Comparison of ENCODE assay signal across 14 cellular contexts in the genomic region with DNA sequence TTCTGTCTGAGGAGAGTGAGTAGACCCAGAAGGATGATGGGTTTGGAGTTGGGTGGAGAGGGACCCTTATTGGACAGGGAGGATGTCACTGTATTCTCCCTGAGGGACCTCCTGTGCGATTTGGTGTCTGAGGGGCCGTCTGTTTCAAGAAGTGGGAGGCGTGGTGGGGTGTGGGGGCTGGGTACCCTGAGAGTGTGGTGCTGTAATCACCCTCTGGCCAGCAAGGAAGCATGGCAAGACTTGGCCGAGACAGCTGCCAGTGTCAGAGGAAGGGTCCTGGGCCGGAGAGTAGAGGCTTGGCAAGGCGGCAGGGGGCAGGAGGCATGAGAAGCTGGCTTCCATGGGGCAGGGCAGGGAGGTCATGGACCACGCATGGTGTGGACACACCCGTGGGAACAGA. TPM values are rescaled to one million over a fixed set of nuclear protein-coding genes. Genes with fewer than 3 reads are reported as not detected.
DNase-seq lines count a peak whose midpoint lies in the region; ATAC-seq and TF ChIP-seq lines count a peak whose summit lies in the region.
"Had no signal": no experiment of that assay in that cellular context is flagged by ENCODE, and none has a peak within 500 bp of the region (broad histone marks: within the 10 kb centered on the region; RNA-seq: fewer than 3 reads in every experiment).

No MANE protein-coding gene starts in this region.

- no peaks in the 10 kb centered on the region for H3K27me3 Mint-ChIP-seq in osteocyte (ENCODE audit: unreplicated experiment)
- no peaks in the 10 kb centered on the region for H3K27me3 Mint-ChIP-seq in CD8-positive, alpha-beta T cell (ENCODE audit: low read depth)

- no peaks in the 10 kb centered on the region for H3K9me3 ChIP-seq in adipocyte (ENCODE audit: control insufficient read depth, low read length)
- H3K9me3 ChIP-seq in aorta (ENCODE audit: control insufficient read depth, low read length): no peaks in the 10 kb centered on the region
- no peaks in the 10 kb centered on the region for H3K9me3 ChIP-seq in CD8-positive, alpha-beta T cell (ENCODE audit: low read length)
- H3K9me3 ChIP-seq: Caco-2 had no signal

- peaks cover 32% of the 10 kb centered on the region for H3K4me1 ChIP-seq in adipocyte (ENCODE audit: control insufficient read depth, insufficient read depth, low read length)
- H3K4me1 ChIP-seq in aorta (ENCODE audit: control insufficient read depth in 1 of 2, insufficient read depth in 2 of 2, low read length in 2 of 2): peaks cover 0 to 2% of the 10 kb centered on the region in 2 donors
- no peaks in the 10 kb centered on the region for H3K4me1 ChIP-seq in CD8-positive, alpha-beta T cell (ENCODE audit: insufficient read depth, low read length)
- H3K4me1 ChIP-seq: Caco-2 had no signal

- POLR2A ChIA-PET in CD8-positive, alpha-beta T cell (lab: Charles Lee): no interaction called here

- peak overlapping the region; percentile 37 for H3K4me3 Mint-ChIP-seq in osteocyte (ENCODE audit: unreplicated experiment)
- no peak overlapping the region for H3K4me3 Mint-ChIP-seq in CD8-positive, alpha-beta T cell
- no peak overlapping the region for H3K4me3 Mint-ChIP-seq in stimulated activated effector memory CD8-positive, alpha-beta T cell treated with anti-CD3 and anti-CD28 coated beads, Interleukin-12 subunit alpha, Interleukin-12 subunit beta, amount 100 ng/mL, for 72 hours
- H3K4me3 Mint-ChIP-seq: CD14-positive monocyte; CD8-positive, alpha-beta memory T cell; IgD-negative memory B cell had no signal

- peaks cover 17% of the 10 kb centered on the region for H3K36me3 Mint-ChIP-seq in osteocyte (ENCODE audit: unreplicated experiment)
- H3K36me3 Mint-ChIP-seq in CD8-positive, alpha-beta T cell: no peaks in the 10 kb centered on the region
- no peaks in the 10 kb centered on the region for H3K36me3 Mint-ChIP-seq in stimulated activated effector memory CD8-positive, alpha-beta T cell treated with anti-CD3 and anti-CD28 coated beads, Interleukin-12 subunit alpha, Interleukin-12 subunit beta, amount 100 ng/mL, for 72 hours

- WGBS in aorta, 2 donors: 75 to 77% methylated on average over 8 of the region's 8 CpGs

- H3K9me3 Mint-ChIP-seq in osteocyte (ENCODE audit: unreplicated experiment): peaks cover 4% of the 10 kb centered on the region
- peaks cover 4% of the 10 kb centered on the region for H3K9me3 Mint-ChIP-seq in CD8-positive, alpha-beta T cell
- H3K9me3 Mint-ChIP-seq in stimulated activated effector memory CD8-positive, alpha-beta T cell treated with anti-CD3 and anti-CD28 coated beads, Interleukin-12 subunit alpha, Interleukin-12 subunit beta, amount 100 ng/mL, for 72 hours: peaks cover 3% of the 10 kb centered on the region

- no peak for TF ChIP-seq CTCF in coronary artery (IDR thresholded peaks at IDR 0.05)
- no peak for TF ChIP-seq CTCF in osteocyte (IDR thresholded peaks at IDR 0.05)
- no peak for TF ChIP-seq CTCF in CD8-positive, alpha-beta T cell (IDR thresholded peaks at IDR 0.05)

- H3K27ac Mint-ChIP-seq in osteocyte (ENCODE audit: unreplicated experiment): peak overlapping the region; percentile 88
- H3K27ac Mint-ChIP-seq in CD8-positive, alpha-beta T cell: no peak overlapping the region
- H3K27ac Mint-ChIP-seq in stimulated activated effector memory CD8-positive, alpha-beta T cell treated with anti-CD3 and anti-CD28 coated beads, Interleukin-12 subunit alpha, Interleukin-12 subunit beta, amount 100 ng/mL, for 72 hours: no peak overlapping the region
- H3K27ac Mint-ChIP-seq: CD8-positive, alpha-beta memory T cell had no signal

- H3K4me3 ChIP-seq in adipocyte (ENCODE audit: low read length) (no peak overlapping the region), coronary artery (peak overlapping the region; percentile 28), aorta (ENCODE audit: low read length in 2 of 2) (no peak overlapping the region)
- no peak overlapping the region for H3K4me3 ChIP-seq in CD8-positive, alpha-beta T cell (ENCODE audit: low read depth, low read length)

- ATAC-seq in aorta (ENCODE audit: low FRiP score) (no peak), HG03439 (IDR thresholded peaks at IDR 0.05; ENCODE audit: unreplicated experiment) (no peak)
- no peak for ATAC-seq in CD8-positive, alpha-beta T cell
- no peak for ATAC-seq in stimulated activated effector memory CD8-positive, alpha-beta T cell treated with anti-CD3 and anti-CD28 coated beads, Interleukin-12 subunit alpha, Interleukin-12 subunit beta, amount 100 ng/mL, for 72 hours
- ATAC-seq: HCT116 had no signal

- no peaks in the 10 kb centered on the region for H3K27me3 ChIP-seq in adipocyte (replicated peaks; ENCODE audit: control insufficient read depth, insufficient read depth, low read length)
- H3K27me3 ChIP-seq in aorta (ENCODE audit: control insufficient read depth in 1 of 2, insufficient read depth in 2 of 2, low read length in 1 of 2): no peaks in the 10 kb centered on the region
- no peaks in the 10 kb centered on the region for H3K27me3 ChIP-seq in CD8-positive, alpha-beta T cell (ENCODE audit: insufficient read depth, low read length)

- H3K36me3 ChIP-seq in adipocyte (ENCODE audit: control insufficient read depth, insufficient read depth, low read length, severe bottlenecking) (peaks cover 18% of the 10 kb centered on the region), aorta (ENCODE audit: control insufficient read depth in 1 of 2, insufficient read depth in 2 of 2, low read length in 1 of 2) (no peaks in the 10 kb centered on the region)
- H3K36me3 ChIP-seq in CD8-positive, alpha-beta T cell (ENCODE audit: insufficient read depth, low read length): no peaks in the 10 kb centered on the region

- peaks cover 82% of the 10 kb centered on the region for H3K4me1 Mint-ChIP-seq in osteocyte (ENCODE audit: unreplicated experiment)
- H3K4me1 Mint-ChIP-seq in CD8-positive, alpha-beta T cell (ENCODE audit: low read depth): no peaks in the 10 kb centered on the region
- peaks cover 6% of the 10 kb centered on the region for H3K4me1 Mint-ChIP-seq in stimulated activated effector memory CD8-positive, alpha-beta T cell treated with anti-CD3 and anti-CD28 coated beads, Interleukin-12 subunit alpha, Interleukin-12 subunit beta, amount 100 ng/mL, for 72 hours
- H3K4me1 Mint-ChIP-seq: CD14-positive monocyte; CD8-positive, alpha-beta memory T cell had no signal

- peak overlapping the region in 1 of 2 donors; percentile 76 for H3K27ac ChIP-seq in coronary artery
- no peak overlapping the region for H3K27ac ChIP-seq in aorta (ENCODE audit: low read depth in 1 of 2, low read length in 2 of 2)
- no peak overlapping the region for H3K27ac ChIP-seq in CD8-positive, alpha-beta T cell (ENCODE audit: low read depth, low read length)

- intact Hi-C loops in aorta (cut with DNase I): no loop called here
- intact Hi-C loops in CD8-positive, alpha-beta T cell (cut with DNase I, micrococcal nuclease): no loop called here

- CTCF ChIA-PET in CD8-positive, alpha-beta T cell (lab: Charles Lee): no interaction called here

- DNase-seq in adipocyte (ENCODE audit: low read depth): no peak
- no peak for DNase-seq in coronary artery (ENCODE audit: low spot score)
- no peak for DNase-seq in osteocyte (ENCODE audit: extremely low spot score, unreplicated experiment)
- DNase-seq in aorta: peak; percentile 40 to 76
- no peak for DNase-seq in CD8-positive, alpha-beta T cell
- no peak for DNase-seq in stimulated activated effector memory CD8-positive, alpha-beta T cell treated with anti-CD3 and anti-CD28 coated beads, Interleukin-12 subunit alpha, Interleukin-12 subunit beta, amount 100 ng/mL, for 72 hours (ENCODE audit: low spot score in 2 of 2)
- DNase-seq: Caco-2; CD8-positive, alpha-beta memory T cell; DND-41; GDM1 had no signal

- peak overlapping the region; percentile 68 for H3K9ac ChIP-seq in adipocyte (ENCODE audit: low read length)

RNA-seq across cellular contexts. Expression of a gene that starts 43.1 kb away (rescaled TPM):
- total RNA-seq in osteocyte (169 and 172 TPM in 2 replicates), aorta (100 to 1,000 TPM in 1 of 2 donors, 10 to 100 TPM in 1; 87.1 to 113 TPM)
- polyA plus RNA-seq in aorta: 10 to 100 TPM; 14.4 to 99.7 TPM
- total RNA-seq in CD8-positive, alpha-beta T cell: 1 to 10 TPM; 2.0 to 3.0 TPM
- polyA plus RNA-seq: IgD-negative memory B cell had no signal

Comparison
In these comparisons a context has a peak if more than half of its experiments do, and no peak if none do; other contexts are left out.
1. DNase-seq: peak in aorta (2 of 2); none in adipocyte (single experiment), coronary artery (single experiment), osteocyte (single experiment), CD8-positive, alpha-beta T cell (0 of 7) and stimulated activated effector memory CD8-positive, alpha-beta T cell treated with anti-CD3 and anti-CD28 coated beads, Interleukin-12 subunit alpha, Interleukin-12 subunit beta, amount 100 ng/mL, for 72 hours (0 of 2).
2. RNA of a gene that starts 43.1 kb away (total RNA-seq): 169 to 172 TPM in osteocyte and 87.1 to 113 TPM in aorta; 2.0 to 3.0 TPM in CD8-positive, alpha-beta T cell; every median in the first group is over 10 times any median in the second.